Comparison of ENCODE assay signal across 1 cellular context in the genomic region with DNA sequence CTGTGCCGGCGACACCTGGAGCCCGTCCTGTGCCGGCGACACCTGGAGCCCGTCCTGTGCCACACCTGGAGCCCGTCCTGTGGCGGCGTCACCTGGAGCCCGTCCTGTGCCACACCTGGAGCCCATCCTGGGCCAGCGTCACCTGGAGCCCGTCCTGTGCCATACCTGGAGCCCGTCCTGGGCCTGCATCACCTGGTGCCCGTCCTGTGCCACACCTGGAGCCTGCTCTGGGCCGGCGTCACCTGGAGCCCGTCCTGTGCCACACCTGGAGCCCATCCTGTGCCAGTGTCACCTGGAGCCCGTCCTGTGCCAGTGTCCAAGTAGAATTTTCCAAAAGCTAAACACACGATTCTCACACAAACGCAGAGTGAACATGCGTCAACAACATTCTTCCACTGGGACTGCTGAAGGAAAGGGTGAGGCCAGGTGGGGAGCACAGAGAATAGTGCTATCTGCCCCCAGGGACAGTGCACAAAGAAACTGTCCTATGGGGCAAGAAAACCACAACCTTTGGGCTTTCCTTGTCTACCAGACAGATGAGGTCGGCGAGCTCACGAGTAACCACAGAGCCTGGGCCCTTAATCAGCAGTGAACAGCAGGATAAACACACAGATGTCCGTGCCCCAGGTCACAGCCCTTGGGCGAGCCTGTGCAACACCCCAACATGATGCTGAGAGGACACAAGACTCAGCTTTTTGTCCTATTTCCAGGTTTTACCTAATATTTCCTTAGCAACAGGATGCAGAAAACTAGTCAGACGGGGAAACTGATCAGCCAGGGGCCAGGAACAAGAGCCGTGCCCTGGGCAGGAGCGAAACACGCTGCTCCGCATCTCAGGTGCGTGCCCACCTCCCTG.
A peak's percentile ranks its signal among the peaks of the same experiment; 100 is the strongest.
TF ChIP-seq lines count a peak whose summit lies in the region.

No MANE protein-coding gene starts in this region.

TF ChIP-seq in K562, 482 proteins besides CTCF, POLR2A, EP300 and RAD21 (continued from another document and continues in another):
- TF ChIP-seq, protein P1, sequence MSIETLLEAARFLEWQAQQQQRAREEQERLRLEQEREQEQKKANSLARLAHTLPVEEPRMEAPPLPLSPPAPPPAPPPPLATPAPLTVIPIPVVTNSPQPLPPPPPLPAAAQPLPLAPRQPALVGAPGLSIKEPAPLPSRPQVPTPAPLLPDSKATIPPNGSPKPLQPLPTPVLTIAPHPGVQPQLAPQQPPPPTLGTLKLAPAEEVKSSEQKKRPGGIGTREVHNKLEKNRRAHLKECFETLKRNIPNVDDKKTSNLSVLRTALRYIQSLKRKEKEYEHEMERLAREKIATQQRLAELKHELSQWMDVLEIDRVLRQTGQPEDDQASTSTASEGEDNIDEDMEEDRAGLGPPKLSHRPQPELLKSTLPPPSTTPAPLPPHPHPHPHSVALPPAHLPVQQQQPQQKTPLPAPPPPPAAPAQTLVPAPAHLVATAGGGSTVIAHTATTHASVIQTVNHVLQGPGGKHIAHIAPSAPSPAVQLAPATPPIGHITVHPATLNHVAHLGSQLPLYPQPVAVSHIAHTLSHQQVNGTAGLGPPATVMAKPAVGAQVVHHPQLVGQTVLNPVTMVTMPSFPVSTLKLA (conservative IDR thresholded peaks at IDR 0.05), result peak in 1 of 2 experiments; percentile 38; a peak in 1 of 4 replicates
- TF ChIP-seq NONO (IDR thresholded peaks at IDR 0.05; ENCODE audit: low read depth in 2 of 2, low read length in 1 of 2) (0 out of 4 replicates have a peak, but pooled peaks of 1 of the 2 experiments have one; percentile 21), TRIM24 (IDR thresholded peaks at IDR 0.05) (peak; percentile 65 to 77), ZKSCAN3 (CRISPR knock-in tag; IDR thresholded peaks at IDR 0.05) (no peak), ZBTB1 (CRISPR knock-in tag; IDR thresholded peaks at IDR 0.05; ENCODE audit: borderline replicate concordance, low read depth) (peak; percentile 88; the same call in 1 of the 2 replicates), CREB1 (IDR thresholded peaks at IDR 0.05) (peak; percentile 54; the same call in 1 of the 2 replicates), CREB1 (CRISPR knock-in tag; IDR thresholded peaks at IDR 0.05) (no peak), CBFA2T3 (IDR thresholded peaks at IDR 0.05) (peak; percentile 96), TBL1XR1 (IDR thresholded peaks at IDR 0.05; ENCODE audit: low read length in 2 of 2) (peak; percentile 64 to 73; a peak in 2 of 4 replicates), CTBP1 (IDR thresholded peaks at IDR 0.05; ENCODE audit: borderline replicate concordance) (peak; percentile 59; the same call in 1 of the 2 replicates), ZNF766 (CRISPR knock-in tag; conservative IDR thresholded peaks at IDR 0.05) (peak; percentile 79), RCOR1 (IDR thresholded peaks at IDR 0.05; ENCODE audit: borderline replicate concordance in 1 of 2, low read depth in 2 of 2, low read length in 2 of 2) (peak in 1 of 2 experiments; percentile 64; a peak in 2 of 4 replicates), MTA3 (IDR thresholded peaks at IDR 0.05; ENCODE audit: borderline replicate concordance) (0 out of 2 replicates have a peak, but pooled peaks have one; percentile 53), PML (IDR thresholded peaks at IDR 0.05; ENCODE audit: low read length) (peak; percentile 85), MYNN (IDR thresholded peaks at IDR 0.05) (peak; percentile 82), MYNN (CRISPR knock-in tag; IDR thresholded peaks at IDR 0.05) (no peak), NR2C2 (CRISPR knock-in tag; IDR thresholded peaks at IDR 0.05) (0 out of 2 replicates have a peak, but pooled peaks have one; percentile 31), NR2C2 (tag; IDR thresholded peaks at IDR 0.05) (no peak), POLR2AphosphoS5 (IDR thresholded peaks at IDR 0.05; ENCODE audit: control insufficient read depth, insufficient read depth, low read depth, low read length) (peak; percentile 90), MED1 (CRISPR knock-in tag; IDR thresholded peaks at IDR 0.05; ENCODE audit: borderline replicate concordance) (no peak), MXI1 (IDR thresholded peaks at IDR 0.05; ENCODE audit: low read depth, low read length) (no peak), BCOR (IDR thresholded peaks at IDR 0.05) (peak; percentile 71), IFI16 (CRISPR knock-in tag; IDR thresholded peaks at IDR 0.05) (no peak), ETV5 (CRISPR knock-in tag; IDR thresholded peaks at IDR 0.05; ENCODE audit: low read depth) (peak; percentile 53; the same call in 1 of the 2 replicates), GABPB2 (CRISPR knock-in tag; conservative IDR thresholded peaks at IDR 0.05) (no peak), BRD9 (IDR thresholded peaks at IDR 0.05; ENCODE audit: low read depth, partially characterized antibody) (no peak), ZNF583 (CRISPR knock-in tag; IDR thresholded peaks at IDR 0.05) (0 out of 2 replicates have a peak, but pooled peaks have one; percentile 61), CREM (IDR thresholded peaks at IDR 0.05; ENCODE audit: low read depth) (peak; percentile 42), TAF1 (IDR thresholded peaks at IDR 0.05; ENCODE audit: control insufficient read depth, extremely low read depth, insufficient read depth, low read length, severe bottlenecking) (peak; percentile 27), CBFB (CRISPR knock-in tag; IDR thresholded peaks at IDR 0.05) (peak; percentile 98), ZC3H11A (IDR thresholded peaks at IDR 0.05; ENCODE audit: low read depth, low read length) (no peak), PTRF (tag; IDR thresholded peaks at IDR 0.05) (no peak), ZNF165 (CRISPR knock-in tag; IDR thresholded peaks at IDR 0.05; ENCODE audit: borderline replicate concordance) (no peak), DMBX1 (CRISPR knock-in tag; IDR thresholded peaks at IDR 0.05; ENCODE audit: borderline replicate concordance) (peak; percentile 81), RUNX1 (IDR thresholded peaks at IDR 0.05; ENCODE audit: low read depth) (peak; percentile 89), HDAC2 (IDR thresholded peaks at IDR 0.05) (peak; percentile 65; the same call in 1 of the 2 replicates), ZNF133 (CRISPR knock-in tag; IDR thresholded peaks at IDR 0.05) (no peak), CCNT2 (IDR thresholded peaks at IDR 0.05; ENCODE audit: borderline replicate concordance, extremely low read depth, insufficient read length, low read depth, low read length) (peak; percentile 19), NCOR1 (IDR thresholded peaks at IDR 0.05) (peak; percentile 94), KDM1A (IDR thresholded peaks at IDR 0.05) (peak; percentile 71 to 85; a peak in 3 of 4 replicates), ZKSCAN8 (CRISPR knock-in tag; IDR thresholded peaks at IDR 0.05) (no peak)
- TF ChIP-seq, protein P2, sequence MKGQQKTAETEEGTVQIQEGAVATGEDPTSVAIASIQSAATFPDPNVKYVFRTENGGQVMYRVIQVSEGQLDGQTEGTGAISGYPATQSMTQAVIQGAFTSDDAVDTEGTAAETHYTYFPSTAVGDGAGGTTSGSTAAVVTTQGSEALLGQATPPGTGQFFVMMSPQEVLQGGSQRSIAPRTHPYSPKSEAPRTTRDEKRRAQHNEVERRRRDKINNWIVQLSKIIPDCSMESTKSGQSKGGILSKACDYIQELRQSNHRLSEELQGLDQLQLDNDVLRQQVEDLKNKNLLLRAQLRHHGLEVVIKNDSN (CRISPR knock-in tag; IDR thresholded peaks at IDR 0.05), result 0 out of 2 replicates have a peak, but pooled peaks have one; percentile 22
- TF ChIP-seq, protein P3, sequence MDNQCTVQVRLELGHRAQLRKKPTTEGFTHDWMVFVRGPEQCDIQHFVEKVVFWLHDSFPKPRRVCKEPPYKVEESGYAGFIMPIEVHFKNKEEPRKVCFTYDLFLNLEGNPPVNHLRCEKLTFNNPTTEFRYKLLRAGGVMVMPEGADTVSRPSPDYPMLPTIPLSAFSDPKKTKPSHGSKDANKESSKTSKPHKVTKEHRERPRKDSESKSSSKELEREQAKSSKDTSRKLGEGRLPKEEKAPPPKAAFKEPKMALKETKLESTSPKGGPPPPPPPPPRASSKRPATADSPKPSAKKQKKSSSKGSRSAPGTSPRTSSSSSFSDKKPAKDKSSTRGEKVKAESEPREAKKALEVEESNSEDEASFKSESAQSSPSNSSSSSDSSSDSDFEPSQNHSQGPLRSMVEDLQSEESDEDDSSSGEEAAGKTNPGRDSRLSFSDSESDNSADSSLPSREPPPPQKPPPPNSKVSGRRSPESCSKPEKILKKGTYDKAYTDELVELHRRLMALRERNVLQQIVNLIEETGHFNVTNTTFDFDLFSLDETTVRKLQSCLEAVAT (IDR thresholded peaks at IDR 0.05), result peak in 1 of 2 experiments; percentile 94; a peak in 2 of 4 replicates
- TF ChIP-seq, protein P4, sequence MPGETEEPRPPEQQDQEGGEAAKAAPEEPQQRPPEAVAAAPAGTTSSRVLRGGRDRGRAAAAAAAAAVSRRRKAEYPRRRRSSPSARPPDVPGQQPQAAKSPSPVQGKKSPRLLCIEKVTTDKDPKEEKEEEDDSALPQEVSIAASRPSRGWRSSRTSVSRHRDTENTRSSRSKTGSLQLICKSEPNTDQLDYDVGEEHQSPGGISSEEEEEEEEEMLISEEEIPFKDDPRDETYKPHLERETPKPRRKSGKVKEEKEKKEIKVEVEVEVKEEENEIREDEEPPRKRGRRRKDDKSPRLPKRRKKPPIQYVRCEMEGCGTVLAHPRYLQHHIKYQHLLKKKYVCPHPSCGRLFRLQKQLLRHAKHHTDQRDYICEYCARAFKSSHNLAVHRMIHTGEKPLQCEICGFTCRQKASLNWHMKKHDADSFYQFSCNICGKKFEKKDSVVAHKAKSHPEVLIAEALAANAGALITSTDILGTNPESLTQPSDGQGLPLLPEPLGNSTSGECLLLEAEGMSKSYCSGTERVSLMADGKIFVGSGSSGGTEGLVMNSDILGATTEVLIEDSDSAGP (CRISPR knock-in tag; IDR thresholded peaks at IDR 0.05), result no peak
- TF ChIP-seq, protein P5, sequence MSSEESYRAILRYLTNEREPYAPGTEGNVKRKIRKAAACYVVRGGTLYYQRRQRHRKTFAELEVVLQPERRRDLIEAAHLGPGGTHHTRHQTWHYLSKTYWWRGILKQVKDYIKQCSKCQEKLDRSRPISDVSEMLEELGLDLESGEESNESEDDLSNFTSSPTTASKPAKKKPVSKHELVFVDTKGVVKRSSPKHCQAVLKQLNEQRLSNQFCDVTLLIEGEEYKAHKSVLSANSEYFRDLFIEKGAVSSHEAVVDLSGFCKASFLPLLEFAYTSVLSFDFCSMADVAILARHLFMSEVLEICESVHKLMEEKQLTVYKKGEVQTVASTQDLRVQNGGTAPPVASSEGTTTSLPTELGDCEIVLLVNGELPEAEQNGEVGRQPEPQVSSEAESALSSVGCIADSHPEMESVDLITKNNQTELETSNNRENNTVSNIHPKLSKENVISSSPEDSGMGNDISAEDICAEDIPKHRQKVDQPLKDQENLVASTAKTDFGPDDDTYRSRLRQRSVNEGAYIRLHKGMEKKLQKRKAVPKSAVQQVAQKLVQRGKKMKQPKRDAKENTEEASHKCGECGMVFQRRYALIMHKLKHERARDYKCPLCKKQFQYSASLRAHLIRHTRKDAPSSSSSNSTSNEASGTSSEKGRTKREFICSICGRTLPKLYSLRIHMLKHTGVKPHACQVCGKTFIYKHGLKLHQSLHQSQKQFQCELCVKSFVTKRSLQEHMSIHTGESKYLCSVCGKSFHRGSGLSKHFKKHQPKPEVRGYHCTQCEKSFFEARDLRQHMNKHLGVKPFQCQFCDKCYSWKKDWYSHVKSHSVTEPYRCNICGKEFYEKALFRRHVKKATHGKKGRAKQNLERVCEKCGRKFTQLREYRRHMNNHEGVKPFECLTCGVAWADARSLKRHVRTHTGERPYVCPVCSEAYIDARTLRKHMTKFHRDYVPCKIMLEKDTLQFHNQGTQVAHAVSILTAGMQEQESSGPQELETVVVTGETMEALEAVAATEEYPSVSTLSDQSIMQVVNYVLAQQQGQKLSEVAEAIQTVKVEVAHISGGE (CRISPR knock-in tag; IDR thresholded peaks at IDR 0.05), result peak in 1 of 3 experiments; percentile 56; a peak in 2 of 6 replicates
- TF ChIP-seq, protein P6, sequence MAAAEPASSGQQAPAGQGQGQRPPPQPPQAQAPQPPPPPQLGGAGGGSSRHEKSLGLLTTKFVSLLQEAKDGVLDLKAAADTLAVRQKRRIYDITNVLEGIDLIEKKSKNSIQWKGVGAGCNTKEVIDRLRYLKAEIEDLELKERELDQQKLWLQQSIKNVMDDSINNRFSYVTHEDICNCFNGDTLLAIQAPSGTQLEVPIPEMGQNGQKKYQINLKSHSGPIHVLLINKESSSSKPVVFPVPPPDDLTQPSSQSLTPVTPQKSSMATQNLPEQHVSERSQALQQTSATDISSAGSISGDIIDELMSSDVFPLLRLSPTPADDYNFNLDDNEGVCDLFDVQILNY (CRISPR knock-in tag; IDR thresholded peaks at IDR 0.05), result peak; percentile 85; the same call in 1 of the 2 replicates
- TF ChIP-seq, protein P7, sequence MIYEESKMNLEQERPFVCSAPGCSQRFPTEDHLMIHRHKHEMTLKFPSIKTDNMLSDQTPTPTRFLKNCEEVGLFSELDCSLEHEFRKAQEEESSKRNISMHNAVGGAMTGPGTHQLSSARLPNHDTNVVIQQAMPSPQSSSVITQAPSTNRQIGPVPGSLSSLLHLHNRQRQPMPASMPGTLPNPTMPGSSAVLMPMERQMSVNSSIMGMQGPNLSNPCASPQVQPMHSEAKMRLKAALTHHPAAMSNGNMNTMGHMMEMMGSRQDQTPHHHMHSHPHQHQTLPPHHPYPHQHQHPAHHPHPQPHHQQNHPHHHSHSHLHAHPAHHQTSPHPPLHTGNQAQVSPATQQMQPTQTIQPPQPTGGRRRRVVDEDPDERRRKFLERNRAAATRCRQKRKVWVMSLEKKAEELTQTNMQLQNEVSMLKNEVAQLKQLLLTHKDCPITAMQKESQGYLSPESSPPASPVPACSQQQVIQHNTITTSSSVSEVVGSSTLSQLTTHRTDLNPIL (CRISPR knock-in tag; IDR thresholded peaks at IDR 0.05), result no peak
- TF ChIP-seq, protein P8, sequence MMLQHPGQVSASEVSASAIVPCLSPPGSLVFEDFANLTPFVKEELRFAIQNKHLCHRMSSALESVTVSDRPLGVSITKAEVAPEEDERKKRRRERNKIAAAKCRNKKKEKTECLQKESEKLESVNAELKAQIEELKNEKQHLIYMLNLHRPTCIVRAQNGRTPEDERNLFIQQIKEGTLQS (IDR thresholded peaks at IDR 0.05), result 0 out of 2 replicates have a peak, but pooled peaks have one; percentile 8
- TF ChIP-seq, protein P8 (CRISPR knock-in tag; conservative IDR thresholded peaks at IDR 0.05), result 0 out of 2 replicates have a peak, but pooled peaks have one; percentile 23
- TF ChIP-seq, protein P9, sequence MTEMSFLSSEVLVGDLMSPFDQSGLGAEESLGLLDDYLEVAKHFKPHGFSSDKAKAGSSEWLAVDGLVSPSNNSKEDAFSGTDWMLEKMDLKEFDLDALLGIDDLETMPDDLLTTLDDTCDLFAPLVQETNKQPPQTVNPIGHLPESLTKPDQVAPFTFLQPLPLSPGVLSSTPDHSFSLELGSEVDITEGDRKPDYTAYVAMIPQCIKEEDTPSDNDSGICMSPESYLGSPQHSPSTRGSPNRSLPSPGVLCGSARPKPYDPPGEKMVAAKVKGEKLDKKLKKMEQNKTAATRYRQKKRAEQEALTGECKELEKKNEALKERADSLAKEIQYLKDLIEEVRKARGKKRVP (CRISPR knock-in tag; IDR thresholded peaks at IDR 0.05), result 0 out of 2 replicates have a peak, but pooled peaks have one; percentile 19
- TF ChIP-seq, protein P10, sequence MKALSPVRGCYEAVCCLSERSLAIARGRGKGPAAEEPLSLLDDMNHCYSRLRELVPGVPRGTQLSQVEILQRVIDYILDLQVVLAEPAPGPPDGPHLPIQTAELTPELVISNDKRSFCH (CRISPR knock-in tag; IDR thresholded peaks at IDR 0.05), result no peak
- TF ChIP-seq, protein P10 (tag; IDR thresholded peaks at IDR 0.05), result peak; percentile 88
